Comparison of ENCODE assay signal across 8 cellular contexts in the genomic region with DNA sequence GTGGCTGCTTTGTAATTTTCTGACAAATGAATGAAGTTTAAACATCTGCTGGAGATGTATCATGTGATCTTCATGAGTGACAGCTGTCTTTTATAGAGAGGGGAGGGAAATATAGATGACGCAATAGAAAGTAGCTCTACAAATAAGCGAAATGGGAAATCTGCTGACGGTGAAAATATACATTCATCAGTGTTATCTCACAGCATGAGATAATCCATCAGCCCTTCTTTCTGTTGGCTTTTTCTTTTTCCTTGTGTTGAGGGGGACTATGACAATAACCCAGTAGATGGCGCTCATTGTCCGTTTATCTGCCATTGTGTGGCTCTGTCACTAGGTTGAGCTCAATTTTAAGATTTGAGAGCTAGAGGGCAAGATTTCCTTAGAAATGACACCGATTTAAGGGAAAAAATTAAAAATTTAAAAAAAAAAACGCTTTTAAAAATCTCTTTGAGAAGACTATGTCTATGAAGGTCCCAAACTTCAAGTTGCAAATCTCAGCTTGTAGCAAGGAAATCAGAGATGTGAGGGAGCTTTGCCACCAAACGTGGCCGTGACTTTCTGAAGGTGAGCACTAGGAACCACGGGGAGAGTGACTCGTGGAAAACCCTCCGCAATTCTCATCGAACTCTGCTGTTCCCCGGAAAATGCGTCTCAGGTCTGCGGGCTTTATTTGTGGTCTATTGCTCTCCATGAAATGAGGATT.
DNase-seq lines count a peak whose midpoint lies in the region; ATAC-seq and TF ChIP-seq lines count a peak whose summit lies in the region.

No MANE protein-coding gene starts in this region.

- peak; percentile 72 for ATAC-seq in GM21360 (IDR thresholded peaks at IDR 0.05; ENCODE audit: unreplicated experiment)
- peak; percentile 61 to 87 (median 81) for ATAC-seq in heart left ventricle
- ATAC-seq in sciatic nerve = peak; percentile 87
- ATAC-seq in GM18873 (IDR thresholded peaks at IDR 0.05; ENCODE audit: low FRiP score, unreplicated experiment) = no peak

- no peaks in the 10 kb centered on the region for H3K9me3 ChIP-seq in heart left ventricle

- intact Hi-C loops in heart left ventricle (cut with DNase I) = loop anchor here (1.0 to 10.0 kb wide), 8 partner anchors 91 to 1777 kb away; no protein-coding TSS in a partner anchor
- intact Hi-C loops in sciatic nerve (cut with DNase I) = loop anchor here (10.0 kb wide), 1 partner anchor 1779 kb away; no protein-coding TSS in a partner anchor

- no peak overlapping the region for H3K27ac ChIP-seq in heart left ventricle

- TF ChIP-seq POLR2A in heart left ventricle (IDR thresholded peaks at IDR 0.05) = no peak

- no peak overlapping the region for H3K4me3 ChIP-seq in heart left ventricle

- WGBS in heart left ventricle, 4 donors = 41 to 43% (median 42%) methylated on average over 16 of the region's 16 CpGs

- H3K4me1 ChIP-seq in heart left ventricle = no peaks in the 10 kb centered on the region

- DNase-seq in ELF-1 (ENCODE audit: low read depth, low spot score) (peak; percentile 81), HuH-7 (ENCODE audit: low spot score) (peak; percentile 72), RKO (ENCODE audit: low spot score) (peak; percentile 82), heart left ventricle (peak in 4 of 5 donors; percentile 43 to 66 (median 50)), sciatic nerve (ENCODE audit: low spot score) (peak; percentile 75)
- peak; percentile 49 for DNase-seq in activated naive CD8-positive, alpha-beta T cell treated with anti-CD3 and anti-CD28 coated beads, Interleukin-2, amount 50 U/mL, for 16 hours (ENCODE audit: low read depth, low spot score)

- peak; percentile 61 to 89 (median 84) for TF ChIP-seq CTCF in heart left ventricle (IDR thresholded peaks at IDR 0.05)

- H3K27me3 ChIP-seq in heart left ventricle = peaks cover 0 to 28% (median 0%) of the 10 kb centered on the region in 9 donors

- H3K36me3 ChIP-seq in heart left ventricle = no peaks in the 10 kb centered on the region
